In the genomic region with DNA sequence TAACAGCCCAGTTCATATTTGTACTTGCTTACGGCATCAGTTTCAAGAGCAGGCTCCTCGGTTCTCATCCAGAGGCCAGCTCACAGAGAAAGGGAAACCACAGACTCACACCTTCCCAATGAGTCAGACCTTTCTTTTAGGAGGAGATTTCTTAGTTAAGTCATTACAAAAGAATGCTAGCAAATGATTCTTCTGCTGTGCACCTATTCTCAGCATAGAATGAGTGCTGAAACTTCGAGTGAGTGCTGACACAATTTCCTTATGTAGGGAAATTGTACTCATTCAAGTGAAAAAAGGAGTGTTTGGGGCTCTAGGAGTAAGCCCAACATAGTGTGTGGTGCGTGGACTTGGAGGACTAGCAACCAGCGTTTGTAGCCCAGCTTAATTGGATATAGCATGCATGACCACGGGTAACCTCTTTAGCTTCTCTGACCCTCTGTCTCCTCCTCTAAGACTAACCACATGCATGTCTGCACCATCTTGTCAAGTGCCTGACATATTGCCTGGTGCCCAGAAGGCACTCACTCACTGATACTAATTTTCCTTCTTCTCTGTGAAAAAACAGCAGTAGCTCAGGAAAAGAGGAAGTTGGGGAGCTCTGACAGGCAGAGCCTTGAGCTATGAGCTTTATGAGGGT, we compare ENCODE assay signal across 10 cellular contexts.
A peak's percentile ranks its signal among the peaks of the same experiment; 100 is the strongest.
DNase-seq lines count a peak whose midpoint lies in the region; ATAC-seq and TF ChIP-seq lines count a peak whose summit lies in the region.
"Had no signal": no experiment of that assay in that cellular context is flagged by ENCODE, and none has a peak within 500 bp of the region (broad histone marks: within the 10 kb centered on the region; RNA-seq: fewer than 3 reads in every experiment).

No MANE protein-coding gene starts in this region.

- no peaks in the 10 kb centered on the region for H3K27me3 ChIP-seq in osteoblast (ENCODE audit: insufficient read depth, low read length)
- H3K27me3 ChIP-seq in suprapubic skin: no peaks in the 10 kb centered on the region

- H3K4me2 ChIP-seq in osteoblast (ENCODE audit: insufficient read depth, low read length): peak overlapping the region; percentile 46

- TF ChIP-seq EP300 in suprapubic skin (IDR thresholded peaks at IDR 0.05): no peak

- WGBS in suprapubic skin: 50% methylated on average over 6 of the region's 6 CpGs

- TF ChIP-seq CTCF in AG09319 (IDR thresholded peaks at IDR 0.05; ENCODE audit: low read depth, low read length) (no peak), chondrocyte (IDR thresholded peaks at IDR 0.05) (no peak), osteoblast (IDR thresholded peaks at IDR 0.05; ENCODE audit: extremely low read depth, low read depth, low read length) (no peak), suprapubic skin (IDR thresholded peaks at IDR 0.05) (no peak)

- no peak overlapping the region for H2AFZ ChIP-seq in osteoblast (ENCODE audit: low read length)
- H2AFZ ChIP-seq: parathyroid adenoma had no signal

- H3K27ac Mint-ChIP-seq in chondrocyte (ENCODE audit: unreplicated experiment): peak overlapping the region; percentile 95

- H3K36me3 ChIP-seq in osteoblast (ENCODE audit: insufficient read depth, low read length) (peaks cover 58% of the 10 kb centered on the region), suprapubic skin (no peaks in the 10 kb centered on the region)

- H3K4me3 ChIP-seq in osteoblast (ENCODE audit: insufficient read depth, low read length) (no peak overlapping the region), suprapubic skin (no peak overlapping the region)

- peak; percentile 38 for TF ChIP-seq POLR2A in GM19099 (IDR thresholded peaks at IDR 0.05; ENCODE audit: extremely low read depth, insufficient read length, low read depth)
- no peak for TF ChIP-seq POLR2A in suprapubic skin (IDR thresholded peaks at IDR 0.05)

- H3K4me1 ChIP-seq in osteoblast (ENCODE audit: insufficient read depth, low read length): peaks cover 16% of the 10 kb centered on the region
- peaks cover 5% of the 10 kb centered on the region for H3K4me1 ChIP-seq in suprapubic skin
- H3K4me1 ChIP-seq: parathyroid adenoma had no signal

- H3K79me2 ChIP-seq in osteoblast (ENCODE audit: insufficient read depth, low read length): peaks cover 31% of the 10 kb centered on the region
- H3K79me2 ChIP-seq: parathyroid adenoma had no signal

- H3K4me3 Mint-ChIP-seq in chondrocyte (ENCODE audit: unreplicated experiment): no peak overlapping the region

- H3K9me3 Mint-ChIP-seq in chondrocyte (ENCODE audit: low read depth): no peaks in the 10 kb centered on the region

- peak overlapping the region; percentile 78 for H3K27ac ChIP-seq in osteoblast (ENCODE audit: low read depth, low read length)
- H3K27ac ChIP-seq in suprapubic skin: no peak overlapping the region
- H3K27ac ChIP-seq: HL-60, parathyroid adenoma had no signal

- peak; percentile 44 for ATAC-seq in HG03280 (IDR thresholded peaks at IDR 0.05; ENCODE audit: unreplicated experiment)

- peaks cover 80% of the 10 kb centered on the region for H3K4me1 Mint-ChIP-seq in chondrocyte (ENCODE audit: low read depth)

- H3K27me3 Mint-ChIP-seq in chondrocyte (ENCODE audit: low read depth): no peaks in the 10 kb centered on the region

- DNase-seq in AG09319 (ENCODE audit: extremely low read depth, low read depth) (peak; percentile 75), T follicular helper cell (ENCODE audit: low read depth) (peak; percentile 3), chondrocyte (ENCODE audit: low spot score) (no peak), osteoblast (ENCODE audit: insufficient read length, low spot score, missing footprints) (peak; percentile 80), suprapubic skin (ENCODE audit: low spot score in 2 of 2) (no peak), SK-N-DZ (ENCODE audit: low spot score) (no peak)

- no peaks in the 10 kb centered on the region for H3K9me3 ChIP-seq in osteoblast (ENCODE audit: low read depth, low read length)
- H3K9me3 ChIP-seq in suprapubic skin: no peaks in the 10 kb centered on the region

- peaks cover 53% of the 10 kb centered on the region for H4K20me1 ChIP-seq in osteoblast (ENCODE audit: insufficient read depth, low read length)

- H3K36me3 Mint-ChIP-seq in chondrocyte (ENCODE audit: low read depth): peaks cover 16% of the 10 kb centered on the region

Comparison
In these comparisons a context has a peak if more than half of its experiments do, and no peak if none do; other contexts are left out.
1. DNase-seq: peak in AG09319 (single experiment), T follicular helper cell (single experiment) and osteoblast (single experiment); none in chondrocyte (single experiment), suprapubic skin (0 of 2) and SK-N-DZ (single experiment).